ENCODE assay signal across 11 cellular contexts in genomic region chr3:172139528-172140276, GRCh38.
A peak's percentile ranks its signal among the peaks of the same experiment; 100 is the strongest.
DNase-seq lines count a peak whose midpoint lies in the region; ATAC-seq and TF ChIP-seq lines count a peak whose summit lies in the region.
"Had no signal": no experiment of that assay in that cellular context is flagged by ENCODE, and none has a peak within 500 bp of the region (broad histone marks: within the 10 kb centered on the region; RNA-seq: fewer than 3 reads in every experiment).

No MANE protein-coding gene starts in this region.

- DNase-seq in CD14-positive monocyte (ENCODE audit: low spot score) (no peak), T-helper 17 cell (no peak), sigmoid colon (no peak), neuronal stem cell (ENCODE audit: low spot score) (no peak), NCI-H1436 treated with DMSO at 0.1 percent for 48 hours (lab: John Stamatoyannopoulos, UW) (no peak), GM13976 (ENCODE audit: low spot score) (no peak)
- no peak for DNase-seq in stimulated activated naive CD4-positive, alpha-beta T cell treated with Interleukin-2 at 50 U/mL for 16 hours (lab: John Stamatoyannopoulos, UW)

- H3K36me3 ChIP-seq in iPS-18a (ENCODE audit: control insufficient read depth, low read depth, low read length) (peaks cover 3% of the 10 kb centered on the region), sigmoid colon (no peaks in the 10 kb centered on the region), neuronal stem cell (replicated peaks in 1 of 2; ENCODE audit: control insufficient read depth in 2 of 2, insufficient read depth in 2 of 2, low read length in 2 of 2) (peaks cover 0 to 23% of the 10 kb centered on the region in 2 donors)

- H3K4me1 ChIP-seq in iPS-18a (ENCODE audit: control insufficient read depth, low read depth, low read length) (peaks cover 69% of the 10 kb centered on the region), sigmoid colon (peaks cover 0 to 83% (median 76%) of the 10 kb centered on the region in 4 donors), neuronal stem cell (ENCODE audit: control insufficient read depth in 2 of 2, insufficient read depth in 1 of 2, low read depth in 1 of 2, low read length in 2 of 2) (peaks cover 17 to 45% of the 10 kb centered on the region in 2 donors)

- H3K27me3 ChIP-seq in iPS-18a (ENCODE audit: control insufficient read depth, insufficient read depth, low read length): no peaks in the 10 kb centered on the region
- no peaks in the 10 kb centered on the region for H3K27me3 ChIP-seq in sigmoid colon
- no peaks in the 10 kb centered on the region for H3K27me3 ChIP-seq in neuronal stem cell (ENCODE audit: control insufficient read depth in 3 of 3, insufficient read depth in 3 of 3, low read depth in 1 of 3, low read length in 3 of 3)

- no peak for ATAC-seq in T-helper 17 cell

- no peak overlapping the region for H2BK5ac ChIP-seq in neuronal stem cell (ENCODE audit: low read length)

- no peak overlapping the region for H2BK120ac ChIP-seq in neuronal stem cell (ENCODE audit: low read depth, low read length)

- peak overlapping the region; percentile 18 for H3K9ac ChIP-seq in iPS-18a (ENCODE audit: low read length)
- no peak overlapping the region for H3K9ac ChIP-seq in neuronal stem cell (ENCODE audit: low read depth, low read length, poor library complexity)

- H3K4me3 Mint-ChIP-seq in CD14-positive monocyte: no peak overlapping the region
- H3K4me3 Mint-ChIP-seq in T-helper 17 cell: no peak overlapping the region
- H3K4me3 Mint-ChIP-seq: activated T-cell treated with anti-CD3 and anti-CD28 coated beads, Interleukin-2, amount 50 U/mL, for 4 hours had no signal

- peaks cover 89% of the 10 kb centered on the region for H3K4me1 Mint-ChIP-seq in CD14-positive monocyte
- peaks cover 31% of the 10 kb centered on the region for H3K4me1 Mint-ChIP-seq in T-helper 17 cell

- H2AFZ ChIP-seq in neuronal stem cell (ENCODE audit: low read length): no peak overlapping the region

- H3K9me3 ChIP-seq in T-helper 17 cell (ENCODE audit: control insufficient read depth, low read length, poor library complexity, severe bottlenecking) (no peaks in the 10 kb centered on the region), iPS-18a (ENCODE audit: control insufficient read depth, low read depth, low read length) (no peaks in the 10 kb centered on the region), sigmoid colon (no peaks in the 10 kb centered on the region), neuronal stem cell (replicated peaks in 1 of 2; ENCODE audit: control insufficient read depth in 2 of 2, insufficient read depth in 1 of 2, low read depth in 1 of 2, low read length in 2 of 2) (peaks cover 0 to 17% of the 10 kb centered on the region in 2 donors)

- no peaks in the 10 kb centered on the region for H3K27me3 Mint-ChIP-seq in CD14-positive monocyte (ENCODE audit: low read depth in 3 of 3)
- H3K27me3 Mint-ChIP-seq in T-helper 17 cell: no peaks in the 10 kb centered on the region
- H3K27me3 Mint-ChIP-seq: CD4-positive, alpha-beta memory T cell; central memory CD8-positive, alpha-beta T cell had no signal

- WGBS in sigmoid colon, 2 donors: 84 to 86% methylated on average over 3 of the region's 3 CpGs
- no CpG with 5 or more reads among the region's 3 CpGs for WGBS in neuronal stem cell (ENCODE audit: extremely low coverage in 2 of 2, insufficient read length in 2 of 2, insufficient replicate concordance in 1 of 2), 2 donors

- H3K27ac ChIP-seq in iPS-18a (ENCODE audit: low read length): no peak overlapping the region
- H3K27ac ChIP-seq in sigmoid colon: peak overlapping the region; percentile 42 to 76 (median 66)
- no peak overlapping the region for H3K27ac ChIP-seq in neuronal stem cell (replicated peaks; ENCODE audit: low read length)

- in situ Hi-C loops in GM13976 (cut with MboI; ENCODE audit: low sequenced_read_pairs, unreplicated experiment): no loop called here

- no peak overlapping the region for H3K14ac ChIP-seq in neuronal stem cell (ENCODE audit: low read length)

- H2BK15ac ChIP-seq in neuronal stem cell (ENCODE audit: low read length): no peak overlapping the region

- H3K79me1 ChIP-seq in neuronal stem cell (ENCODE audit: low read depth, low read length): no peaks in the 10 kb centered on the region

- H4K91ac ChIP-seq in neuronal stem cell (ENCODE audit: low read depth, low read length, poor library complexity): no peak overlapping the region

- no peak overlapping the region for H2AK5ac ChIP-seq in neuronal stem cell (ENCODE audit: low read depth, low read length)

- no peak overlapping the region for H3K23ac ChIP-seq in neuronal stem cell (ENCODE audit: low read depth, low read length, poor library complexity)

- no peak overlapping the region for H4K8ac ChIP-seq in neuronal stem cell (ENCODE audit: low read depth, low read length)

- H3K18ac ChIP-seq in neuronal stem cell (ENCODE audit: low read length): no peak overlapping the region

- TF ChIP-seq CTCF in CD14-positive monocyte (IDR thresholded peaks at IDR 0.05): no peak
- TF ChIP-seq CTCF in sigmoid colon (IDR thresholded peaks at IDR 0.05): no peak
- TF ChIP-seq CTCF in GM13976 (IDR thresholded peaks at IDR 0.05; ENCODE audit: borderline replicate concordance, control extremely low read depth, extremely low read depth, insufficient read depth, missing control alignments): no peak

- no peak overlapping the region for H3K4ac ChIP-seq in neuronal stem cell (ENCODE audit: low read length)

- no peak for TF ChIP-seq POLR2A in sigmoid colon (IDR thresholded peaks at IDR 0.05)

- no peaks in the 10 kb centered on the region for H3K9me3 Mint-ChIP-seq in CD14-positive monocyte
- H3K9me3 Mint-ChIP-seq: activated T-cell treated with anti-CD3 and anti-CD28 coated beads, Interleukin-2, amount 50 U/mL, for 4 hours; CD4-positive, alpha-beta memory T cell; central memory CD8-positive, alpha-beta T cell had no signal

- H2BK12ac ChIP-seq in neuronal stem cell (ENCODE audit: low read length): no peak overlapping the region

- no peak overlapping the region for H3K4me2 ChIP-seq in neuronal stem cell (ENCODE audit: insufficient read depth, low read length, poor library complexity, severe bottlenecking)

- H3K27ac Mint-ChIP-seq in CD14-positive monocyte: peak overlapping the region; percentile 93 to 98 (median 97)
- peak overlapping the region; percentile 41 for H3K27ac Mint-ChIP-seq in T-helper 17 cell

- intact Hi-C loops in CD14-positive monocyte (cut with micrococcal nuclease) (loop anchor here in 1 of 2 donors (5.0 kb wide), 1 partner anchor 43 kb away; no protein-coding TSS in a partner anchor), sigmoid colon (cut with DNase I) (loop anchor here (5.0 kb wide), 1 partner anchor 97 kb away; no protein-coding TSS in a partner anchor)

- TF ChIP-seq EP300 in sigmoid colon (IDR thresholded peaks at IDR 0.05): no peak

- H3K4me3 ChIP-seq in iPS-18a (ENCODE audit: low read length): peak overlapping the region; percentile 34
- no peak overlapping the region for H3K4me3 ChIP-seq in sigmoid colon
- no peak overlapping the region for H3K4me3 ChIP-seq in neuronal stem cell (ENCODE audit: low read length in 2 of 2)

- H3K36me3 Mint-ChIP-seq in CD14-positive monocyte: peaks cover 23 to 41% of the 10 kb centered on the region in 2 donors
- peaks cover 2% of the 10 kb centered on the region for H3K36me3 Mint-ChIP-seq in T-helper 17 cell (ENCODE audit: low read depth)
- H3K36me3 Mint-ChIP-seq: CD4-positive, alpha-beta memory T cell had no signal

Comparison
In these comparisons a context has a peak if more than half of its experiments do, and no peak if none do; other contexts are left out.
1. H3K27ac ChIP-seq: peak in sigmoid colon (4 of 4); none in iPS-18a (single experiment) and neuronal stem cell (single experiment).